ENCODE assay signal across 18 cellular contexts in genomic region chr5:32126691-32127090, GRCh38.
"Had no signal": no experiment of that assay in that cellular context is flagged by ENCODE, and none has a peak within 500 bp of the region (broad histone marks: within the 10 kb centered on the region; RNA-seq: fewer than 3 reads in every experiment).

No MANE protein-coding gene starts in this region.

- H3K4me3 Mint-ChIP-seq: activated naive CD8-positive, alpha-beta T cell treated with anti-CD3 and anti-CD28 coated beads, Interleukin-2, amount 10 ng/mL, durations not matched to agents 7 days and 5 days; activated T-cell treated with anti-CD3 and anti-CD28 coated beads, Interleukin-2, amount 50 U/mL, for 72 hours; naive B cell; stimulated activated effector memory CD8-positive, alpha-beta T cell treated with anti-CD3 and anti-CD28 coated beads, Interleukin-12 subunit alpha, Interleukin-12 subunit beta, amount 100 ng/mL, for 72 hours; T-cell had no signal

- DNase-seq: activated CD4-positive, alpha-beta T cell treated with anti-CD3 and anti-CD28 coated beads, Interleukin-2, amount 50 U/mL, for 48 hours; activated gamma-delta T cell; activated naive CD8-positive, alpha-beta T cell treated with anti-CD3 and anti-CD28 coated beads, Interleukin-2, amount 10 ng/mL, durations not matched to agents 7 days and 5 days; activated T-cell treated with anti-CD3 and anti-CD28 coated beads, Interleukin-2, amount 50 U/mL, for 72 hours; anterior cingulate cortex; dorsolateral prefrontal cortex; foreskin keratinocyte; glutamatergic neuron; hypothalamus; left cardiac atrium; naive B cell; pancreas; SHP77; SK-N-SH; T-cell; T1000; thyroid gland had no signal

- ATAC-seq: activated T-cell treated with anti-CD3 and anti-CD28 coated beads, Interleukin-2, amount 50 U/mL, for 72 hours; foreskin keratinocyte; stimulated activated effector memory CD8-positive, alpha-beta T cell treated with anti-CD3 and anti-CD28 coated beads, Interleukin-12 subunit alpha, Interleukin-12 subunit beta, amount 100 ng/mL, for 72 hours; T-cell had no signal

- H3K27me3 Mint-ChIP-seq: activated naive CD8-positive, alpha-beta T cell treated with anti-CD3 and anti-CD28 coated beads, Interleukin-2, amount 10 ng/mL, durations not matched to agents 7 days and 5 days; naive B cell; T-cell had no signal

- H3K9me3 Mint-ChIP-seq: activated naive CD8-positive, alpha-beta T cell treated with anti-CD3 and anti-CD28 coated beads, Interleukin-2, amount 10 ng/mL, durations not matched to agents 7 days and 5 days; activated T-cell treated with anti-CD3 and anti-CD28 coated beads, Interleukin-2, amount 50 U/mL, for 72 hours; naive B cell; stimulated activated effector memory CD8-positive, alpha-beta T cell treated with anti-CD3 and anti-CD28 coated beads, Interleukin-12 subunit alpha, Interleukin-12 subunit beta, amount 100 ng/mL, for 72 hours; T-cell had no signal

- H3K27ac Mint-ChIP-seq: activated naive CD8-positive, alpha-beta T cell treated with anti-CD3 and anti-CD28 coated beads, Interleukin-2, amount 10 ng/mL, durations not matched to agents 7 days and 5 days; stimulated activated effector memory CD8-positive, alpha-beta T cell treated with anti-CD3 and anti-CD28 coated beads, Interleukin-12 subunit alpha, Interleukin-12 subunit beta, amount 100 ng/mL, for 72 hours had no signal

- H3K4me3 ChIP-seq: dorsolateral prefrontal cortex, pancreas, thyroid gland had no signal
